In the genomic region with DNA sequence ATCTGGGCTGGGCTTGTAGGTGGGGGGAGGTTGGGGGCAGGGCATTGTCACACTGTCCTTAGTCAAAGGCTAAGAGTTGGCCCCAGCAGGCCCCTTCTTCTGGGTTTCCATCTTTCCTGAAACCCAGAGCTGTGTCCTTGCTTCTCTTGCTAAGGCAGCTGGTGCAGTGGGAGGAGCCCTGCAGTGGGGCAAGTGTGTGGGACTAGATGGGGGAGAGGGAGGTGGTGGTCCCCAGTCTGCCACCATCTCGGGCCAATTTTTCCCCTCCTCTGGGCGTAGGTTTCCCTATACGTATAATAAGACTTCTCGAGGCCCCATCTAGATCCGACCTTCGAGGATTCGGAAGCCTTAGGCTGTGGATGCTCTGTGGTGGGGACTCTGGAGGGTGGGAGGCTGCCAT, we compare ENCODE assay signal across 27 cellular contexts. TPM values are rescaled to one million over a fixed set of nuclear protein-coding genes. Genes with fewer than 3 reads are reported as not detected.
"Had no signal": no experiment of that assay in that cellular context is flagged by ENCODE, and none has a peak within 500 bp of the region (broad histone marks: within the 10 kb centered on the region; RNA-seq: fewer than 3 reads in every experiment).

No MANE protein-coding gene starts in this region.

- H3K27me3 ChIP-seq: testis had no signal

- H3K4me1 ChIP-seq: pancreas, psoas muscle, testis had no signal

- ATAC-seq: gastroesophageal sphincter; left cardiac atrium; pancreas; psoas muscle; stimulated activated naive B cell treated with anti-CD40 and anti-IgM and Interleukin-4, amounts not matched to agents 10 μg/mL and 1 μg/mL and 100 μg/mL, for 72 hours had no signal

- H3K4me3 ChIP-seq: hepatocyte, pancreas, psoas muscle, smooth muscle cell, testis, transverse colon had no signal

- H2AFZ ChIP-seq: hepatocyte had no signal

- H3K4me3 Mint-ChIP-seq: activated naive CD4-positive, alpha-beta T cell treated with anti-CD3 and anti-CD28 coated beads, Interleukin-2, amount 10 ng/mL, durations not matched to agents 7 days and 5 days; activated naive CD8-positive, alpha-beta T cell treated with anti-CD3 and anti-CD28 coated beads, Interleukin-2, amount 10 ng/mL, durations not matched to agents 7 days and 5 days; nephron progenitor cell; stimulated activated naive B cell treated with anti-CD40 and anti-IgM and Interleukin-4, amounts not matched to agents 10 μg/mL and 1 μg/mL and 100 μg/mL, for 72 hours; T-helper 1 cell treated with Interleukin-12 subunit alpha and Interleukin-12 subunit beta and Interleukin-4 antibody, amounts not matched to agents 30 μg/mL and 1 μg/mL, for 36 hours had no signal

- H3K9me3 Mint-ChIP-seq: activated naive CD4-positive, alpha-beta T cell treated with anti-CD3 and anti-CD28 coated beads, Interleukin-2, amount 10 ng/mL, durations not matched to agents 7 days and 5 days; activated naive CD8-positive, alpha-beta T cell treated with anti-CD3 and anti-CD28 coated beads, Interleukin-2, amount 10 ng/mL, durations not matched to agents 7 days and 5 days; T-helper 1 cell treated with Interleukin-12 subunit alpha and Interleukin-12 subunit beta and Interleukin-4 antibody, amounts not matched to agents 30 μg/mL and 1 μg/mL, for 36 hours had no signal

- H3K27ac ChIP-seq: gastroesophageal sphincter, hepatocyte, pancreas, psoas muscle, testis, transverse colon, VCaP had no signal

- H3K4me1 Mint-ChIP-seq: activated naive CD4-positive, alpha-beta T cell treated with anti-CD3 and anti-CD28 coated beads, Interleukin-2, amount 10 ng/mL, durations not matched to agents 7 days and 5 days had no signal

- DNase-seq: activated CD4-positive, alpha-beta T cell treated with anti-CD3 and anti-CD28 coated beads for 4 hours; activated CD4-positive, alpha-beta T cell treated with anti-CD3 and anti-CD28 coated beads, Interleukin-2, amount 50 U/mL, for 48 hours; activated CD8-positive, alpha-beta memory T cell treated with anti-CD3 and anti-CD28 coated beads for 24 hours; activated gamma-delta T cell; activated naive CD4-positive, alpha-beta T cell treated with anti-CD3 and anti-CD28 coated beads, Interleukin-2, amount 10 ng/mL, durations not matched to agents 7 days and 5 days; activated naive CD8-positive, alpha-beta T cell treated with anti-CD3 and anti-CD28 coated beads, Interleukin-2, amount 10 ng/mL, durations not matched to agents 7 days and 5 days; central memory CD4-positive, alpha-beta T cell; dermis blood vessel endothelial cell; effector memory CD4-positive, alpha-beta T cell; erythroblast; left cardiac atrium; mammary epithelial cell; nephron progenitor cell; pancreas; psoas muscle; stimulated activated CD4-positive, alpha-beta T cell treated with anti-CD3 and anti-CD28 coated beads, Interleukin-1b, Interleukin-23, amount 100 ng/mL, for 48 hours; stimulated activated naive B cell treated with anti-CD40 and anti-IgM and Interleukin-4, amounts not matched to agents 10 μg/mL and 1 μg/mL and 100 μg/mL, for 72 hours; T-helper 9 cell; testis; transverse colon had no signal

- H3K27ac Mint-ChIP-seq: activated naive CD4-positive, alpha-beta T cell treated with anti-CD3 and anti-CD28 coated beads, Interleukin-2, amount 10 ng/mL, durations not matched to agents 7 days and 5 days; activated naive CD8-positive, alpha-beta T cell treated with anti-CD3 and anti-CD28 coated beads, Interleukin-2, amount 10 ng/mL, durations not matched to agents 7 days and 5 days; stimulated activated naive B cell treated with anti-CD40 and anti-IgM and Interleukin-4, amounts not matched to agents 10 μg/mL and 1 μg/mL and 100 μg/mL, for 72 hours; T-helper 1 cell treated with Interleukin-12 subunit alpha and Interleukin-12 subunit beta and Interleukin-4 antibody, amounts not matched to agents 30 μg/mL and 1 μg/mL, for 36 hours had no signal

- H3K4me2 ChIP-seq: hepatocyte, smooth muscle cell had no signal

- H3K36me3 ChIP-seq: gastroesophageal sphincter, pancreas, transverse colon had no signal

- H3K9me3 ChIP-seq: gastroesophageal sphincter, pancreas, psoas muscle, testis, transverse colon had no signal

- H3K36me3 Mint-ChIP-seq: activated naive CD4-positive, alpha-beta T cell treated with anti-CD3 and anti-CD28 coated beads, Interleukin-2, amount 10 ng/mL, durations not matched to agents 7 days and 5 days; activated naive CD8-positive, alpha-beta T cell treated with anti-CD3 and anti-CD28 coated beads, Interleukin-2, amount 10 ng/mL, durations not matched to agents 7 days and 5 days had no signal

RNA-seq across cellular contexts. Expression of gene KCNF1, which starts 3.5 kb away (rescaled TPM):
- total RNA-seq: activated naive CD8-positive, alpha-beta T cell treated with anti-CD3 and anti-CD28 coated beads, Interleukin-2, amount 10 ng/mL, durations not matched to agents 7 days and 5 days; fibroblast of villous mesenchyme; psoas muscle; smooth muscle cell had no signal
- polyA plus RNA-seq: liver had no signal
